11 cellular contexts compared by ENCODE assay signal in the genomic region with DNA sequence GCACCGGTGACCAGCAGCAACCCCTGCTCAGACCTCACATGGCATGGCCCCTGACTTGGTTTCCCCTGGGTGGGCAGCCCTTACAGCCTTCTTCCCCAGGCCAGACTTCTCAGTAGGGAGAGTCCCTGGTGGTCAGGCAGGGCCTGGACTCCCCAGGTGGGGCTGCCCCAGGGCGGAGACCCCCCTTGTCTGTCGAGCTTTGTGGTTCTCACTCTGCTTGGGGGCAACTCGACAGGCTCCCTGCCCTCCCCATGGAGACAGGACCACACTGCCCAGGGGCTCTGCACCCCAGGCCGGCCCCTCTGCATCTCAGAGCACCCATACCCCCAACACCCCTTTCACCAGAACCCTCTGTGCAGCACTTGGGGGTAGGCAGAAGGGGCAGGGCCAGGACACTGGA.
"Had no signal": no experiment of that assay in that cellular context is flagged by ENCODE, and none has a peak within 500 bp of the region (broad histone marks: within the 10 kb centered on the region; RNA-seq: fewer than 3 reads in every experiment).

No MANE protein-coding gene starts in this region.

- H3K27me3 ChIP-seq: pancreas, sigmoid colon had no signal

- DNase-seq: activated CD4-positive, alpha-beta memory T cell treated with anti-CD3 and anti-CD28 coated beads for 36 hours; activated CD4-positive, alpha-beta T cell treated with anti-CD3 and anti-CD28 coated beads for 36 hours; activated T-cell treated with anti-CD3 and anti-CD28 coated beads for 4 hours; islet precursor cell; sigmoid colon; stimulated activated naive CD4-positive, alpha-beta T cell; T-helper 17 cell had no signal

- H3K4me3 Mint-ChIP-seq: activated CD4-positive, alpha-beta memory T cell treated with anti-CD3 and anti-CD28 coated beads for 36 hours; activated CD4-positive, alpha-beta T cell treated with anti-CD3 and anti-CD28 coated beads for 36 hours; activated naive CD8-positive, alpha-beta T cell; activated T-helper 1 cell treated with anti-CD3 and anti-CD28 coated beads, Interleukin-12 subunit alpha, Interleukin-12 subunit beta, Interleukin-2, Interleukin-4 antibody, amounts not matched to agents 30 ng/mL and 10 ng/mL and 1 ng/mL, durations not matched to agents 14 hours and 24 hours and 36 hours; T-helper 17 cell had no signal

- H3K4me1 Mint-ChIP-seq: activated CD4-positive, alpha-beta T cell treated with anti-CD3 and anti-CD28 coated beads for 36 hours; T-helper 17 cell had no signal

- H3K36me3 Mint-ChIP-seq: activated CD4-positive, alpha-beta memory T cell treated with anti-CD3 and anti-CD28 coated beads for 36 hours; activated naive CD8-positive, alpha-beta T cell had no signal

- H3K27ac ChIP-seq: epithelial cell of prostate, pancreas, sigmoid colon had no signal

- H3K4me1 ChIP-seq: pancreas, sigmoid colon had no signal

- H3K9me3 Mint-ChIP-seq: activated CD4-positive, alpha-beta memory T cell treated with anti-CD3 and anti-CD28 coated beads for 36 hours; activated T-helper 1 cell treated with anti-CD3 and anti-CD28 coated beads, Interleukin-12 subunit alpha, Interleukin-12 subunit beta, Interleukin-2, Interleukin-4 antibody, amounts not matched to agents 30 ng/mL and 10 ng/mL and 1 ng/mL, durations not matched to agents 14 hours and 24 hours and 36 hours had no signal

- H3K27me3 Mint-ChIP-seq: activated CD4-positive, alpha-beta memory T cell treated with anti-CD3 and anti-CD28 coated beads for 36 hours; activated CD4-positive, alpha-beta T cell treated with anti-CD3 and anti-CD28 coated beads for 36 hours; activated naive CD8-positive, alpha-beta T cell had no signal

- H3K36me3 ChIP-seq: pancreas, sigmoid colon had no signal

- H3K9me3 ChIP-seq: pancreas, sigmoid colon had no signal

- H3K27ac Mint-ChIP-seq: activated CD4-positive, alpha-beta memory T cell treated with anti-CD3 and anti-CD28 coated beads for 36 hours; activated CD4-positive, alpha-beta T cell treated with anti-CD3 and anti-CD28 coated beads for 36 hours; activated naive CD8-positive, alpha-beta T cell; activated T-helper 1 cell treated with anti-CD3 and anti-CD28 coated beads, Interleukin-12 subunit alpha, Interleukin-12 subunit beta, Interleukin-2, Interleukin-4 antibody, amounts not matched to agents 30 ng/mL and 10 ng/mL and 1 ng/mL, durations not matched to agents 14 hours and 24 hours and 36 hours; T-helper 17 cell had no signal

- ATAC-seq: activated CD4-positive, alpha-beta T cell treated with anti-CD3 and anti-CD28 coated beads for 36 hours; T-helper 17 cell had no signal

- H3K4me3 ChIP-seq: pancreas, sigmoid colon had no signal
